1 cellular context compared by ENCODE assay signal in genomic region chr4:23827971-23828680, GRCh38.
TF ChIP-seq lines count a peak whose summit lies in the region.

No MANE protein-coding gene starts in this region.

TF ChIP-seq in IMR-90, 13 proteins besides CTCF, POLR2A, EP300 and RAD21 (continued from another document):
- no peak for TF ChIP-seq MAFK (IDR thresholded peaks at IDR 0.05; ENCODE audit: low read depth, low read length)
